Comparison of ENCODE assay signal across 24 cellular contexts in the genomic region with DNA sequence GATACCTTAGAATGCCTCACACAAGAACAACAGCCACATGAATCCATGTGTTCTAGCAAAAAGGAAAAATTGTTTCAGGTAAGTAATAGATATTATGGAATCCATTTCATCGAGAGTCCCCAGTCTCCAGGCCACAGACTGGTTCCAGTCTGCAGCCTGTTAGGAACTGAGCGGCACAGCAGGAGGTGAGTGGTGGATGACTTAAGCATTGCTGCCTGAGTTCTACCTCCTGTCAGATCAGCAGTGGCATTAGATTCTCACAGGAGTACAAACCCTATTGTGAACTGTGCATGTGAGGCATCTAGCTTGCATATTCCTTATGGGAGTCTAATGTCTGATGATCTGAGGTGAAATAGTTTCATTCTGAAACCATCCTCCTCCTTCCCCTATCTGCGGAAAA.
DNase-seq lines count a peak whose midpoint lies in the region; ATAC-seq lines count a peak whose summit lies in the region.
"Had no signal": no experiment of that assay in that cellular context is flagged by ENCODE, and none has a peak within 500 bp of the region (broad histone marks: within the 10 kb centered on the region; RNA-seq: fewer than 3 reads in every experiment).

No MANE protein-coding gene starts in this region.

- DNase-seq in EH (ENCODE audit: low read depth) (peak; percentile 54), NCI-H226 (peak; percentile 47), dermis blood vessel endothelial cell (peak; percentile 62), kidney tubule cell (ENCODE audit: low spot score) (peak; percentile 61), NCI-H1105 treated with DMSO at 0.1 percent for 48 hours (lab: John Stamatoyannopoulos, UW) (no peak), DMS153 (lab: John Stamatoyannopoulos, UW) (no peak)
- DNase-seq: activated CD4-positive, alpha-beta T cell treated with anti-CD3 and anti-CD28 coated beads for 4 hours; activated CD8-positive, alpha-beta memory T cell treated with anti-CD3 and anti-CD28 coated beads for 24 hours; activated effector memory CD4-positive, alpha-beta T cell treated with anti-CD3 and anti-CD28 coated beads, Interleukin-2, amount 50 U/mL, for 16 hours; activated T-cell treated with anti-CD3 and anti-CD28 coated beads, Interleukin-2, amount 50 U/mL, for 1 hour; central memory CD4-positive, alpha-beta T cell; DND-41; endodermal cell; Kasumi-1; kidney; lower lobe of right lung; NCI-H1092; NCI-H2029; NCI-H748 treated with DMSO at 0.1 percent for 48 hours; stimulated activated CD4-positive, alpha-beta T cell treated with anti-CD3 and anti-CD28 coated beads, Interleukin-15, amount 100 ng/mL, for 24 hours; stimulated activated naive CD4-positive, alpha-beta T cell had no signal

- no peak for ATAC-seq in GM19351 (IDR thresholded peaks at IDR 0.05; ENCODE audit: unreplicated experiment)
- ATAC-seq in GM21447 (IDR thresholded peaks at IDR 0.05; ENCODE audit: unreplicated experiment), result no peak
- ATAC-seq: lower lobe of right lung, sciatic nerve had no signal

Comparison
In these comparisons a context has a peak if more than half of its experiments do, and no peak if none do; other contexts are left out.
1. DNase-seq: peak in EH (single experiment), NCI-H226 (single experiment), dermis blood vessel endothelial cell (single experiment) and kidney tubule cell (single experiment); none in NCI-H1105 treated with DMSO at 0.1 percent for 48 hours (single experiment) and DMS153 (single experiment).